ENCODE assay signal across 11 cellular contexts in the genomic region with DNA sequence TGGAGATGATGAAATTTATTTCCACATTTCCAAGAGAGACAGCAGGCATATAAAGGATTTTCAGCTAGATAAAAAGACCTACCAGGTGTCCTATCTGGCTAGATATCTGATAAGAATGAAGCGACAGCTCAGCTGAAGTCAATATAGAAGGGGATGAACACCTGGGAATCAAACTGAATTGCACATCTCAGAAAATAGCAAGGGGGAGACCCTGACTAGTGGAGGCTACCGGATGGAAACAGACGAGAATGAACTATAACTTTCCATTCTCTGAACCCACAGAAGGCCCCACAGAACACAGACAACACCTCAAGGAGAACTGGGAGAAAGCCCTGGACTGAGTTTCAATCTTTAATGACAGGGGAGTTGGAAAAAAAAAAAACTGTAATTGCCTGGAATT. TPM values are rescaled to one million over a fixed set of nuclear protein-coding genes. Genes with fewer than 3 reads are reported as not detected.
DNase-seq lines count a peak whose midpoint lies in the region; ATAC-seq and FAIRE-seq lines count a peak whose summit lies in the region.
"Had no signal": no experiment of that assay in that cellular context is flagged by ENCODE, and none has a peak within 500 bp of the region (broad histone marks: within the 10 kb centered on the region; RNA-seq: fewer than 3 reads in every experiment).

No MANE protein-coding gene starts in this region.

- no peaks in the 10 kb centered on the region for H4K20me1 ChIP-seq in BLaER1

- no peaks in the 10 kb centered on the region for H3K27me3 Mint-ChIP-seq in activated naive CD8-positive, alpha-beta T cell treated with anti-CD3 and anti-CD28 coated beads, Interleukin-2, amount 50 U/mL, for 24 hours

- intact Hi-C loops in sciatic nerve (cut with DNase I), result no loop called here

- peak overlapping the region; percentile 79 for H3K4me2 ChIP-seq in BLaER1
- H3K4me2 ChIP-seq: smooth muscle cell had no signal

- H3K27me3 ChIP-seq in BLaER1, result no peaks in the 10 kb centered on the region
- H3K27me3 ChIP-seq: tibial nerve had no signal

- H3K4me3 Mint-ChIP-seq in activated naive CD8-positive, alpha-beta T cell treated with anti-CD3 and anti-CD28 coated beads, Interleukin-2, amount 50 U/mL, for 24 hours, result peak overlapping the region; percentile 64

- peak overlapping the region; percentile 82 for H3K27ac Mint-ChIP-seq in activated naive CD8-positive, alpha-beta T cell treated with anti-CD3 and anti-CD28 coated beads, Interleukin-2, amount 50 U/mL, for 24 hours

- H3K27ac ChIP-seq in BLaER1, result peak overlapping the region; percentile 71

- no peak for DNase-seq in activated naive CD8-positive, alpha-beta T cell treated with anti-CD3 and anti-CD28 coated beads, Interleukin-2, amount 50 U/mL, for 24 hours
- no peak for DNase-seq in amniotic stem cell (lab: John Stamatoyannopoulos, UW)
- DNase-seq in RCC 7860 (ENCODE audit: low spot score), result no peak
- DNase-seq in NCI-H510A treated with DMSO at 0.1 percent for 48 hours (lab: John Stamatoyannopoulos, UW), result no peak
- no peak for DNase-seq in sciatic nerve (ENCODE audit: low spot score)
- DNase-seq: left cardiac atrium had no signal

- H3K36me3 ChIP-seq in BLaER1, result peaks cover 32% of the 10 kb centered on the region

- peaks cover 14% of the 10 kb centered on the region for H3K36me3 Mint-ChIP-seq in activated naive CD8-positive, alpha-beta T cell treated with anti-CD3 and anti-CD28 coated beads, Interleukin-2, amount 50 U/mL, for 24 hours (ENCODE audit: low read depth)

- no peaks in the 10 kb centered on the region for H3K9me3 Mint-ChIP-seq in activated naive CD8-positive, alpha-beta T cell treated with anti-CD3 and anti-CD28 coated beads, Interleukin-2, amount 50 U/mL, for 24 hours

- peaks cover 20% of the 10 kb centered on the region for H3K4me1 ChIP-seq in BLaER1

- no peak for FAIRE-seq in RCC 7860 (lab: Jason Lieb, UNC)

- H3K4me3 ChIP-seq in BLaER1, result peak overlapping the region; percentile 34
- H3K4me3 ChIP-seq: smooth muscle cell had no signal

- ATAC-seq in GM18909 (IDR thresholded peaks at IDR 0.05; ENCODE audit: poor library complexity, unreplicated experiment), result peak; percentile 63
- ATAC-seq in HG03175 (IDR thresholded peaks at IDR 0.05; ENCODE audit: unreplicated experiment), result peak; percentile 49
- ATAC-seq in activated naive CD8-positive, alpha-beta T cell treated with anti-CD3 and anti-CD28 coated beads, Interleukin-2, amount 50 U/mL, for 24 hours, result peak; percentile 86
- ATAC-seq in sciatic nerve, result no peak
- ATAC-seq: left cardiac atrium had no signal

- no peaks in the 10 kb centered on the region for H3K9me3 ChIP-seq in BLaER1
- H3K9me3 ChIP-seq: tibial nerve had no signal

- peak overlapping the region; percentile 53; the same call in 1 of the 2 replicates for H3K9ac ChIP-seq in BLaER1

- peaks cover 29% of the 10 kb centered on the region for H3K4me1 Mint-ChIP-seq in activated naive CD8-positive, alpha-beta T cell treated with anti-CD3 and anti-CD28 coated beads, Interleukin-2, amount 50 U/mL, for 24 hours

RNA-seq across cellular contexts. Expression of gene CPLANE1, which starts 51.1 kb away (rescaled TPM):
- 53.7 TPM for total RNA-seq in sciatic nerve
